8 cellular contexts compared by ENCODE assay signal in the genomic region with DNA sequence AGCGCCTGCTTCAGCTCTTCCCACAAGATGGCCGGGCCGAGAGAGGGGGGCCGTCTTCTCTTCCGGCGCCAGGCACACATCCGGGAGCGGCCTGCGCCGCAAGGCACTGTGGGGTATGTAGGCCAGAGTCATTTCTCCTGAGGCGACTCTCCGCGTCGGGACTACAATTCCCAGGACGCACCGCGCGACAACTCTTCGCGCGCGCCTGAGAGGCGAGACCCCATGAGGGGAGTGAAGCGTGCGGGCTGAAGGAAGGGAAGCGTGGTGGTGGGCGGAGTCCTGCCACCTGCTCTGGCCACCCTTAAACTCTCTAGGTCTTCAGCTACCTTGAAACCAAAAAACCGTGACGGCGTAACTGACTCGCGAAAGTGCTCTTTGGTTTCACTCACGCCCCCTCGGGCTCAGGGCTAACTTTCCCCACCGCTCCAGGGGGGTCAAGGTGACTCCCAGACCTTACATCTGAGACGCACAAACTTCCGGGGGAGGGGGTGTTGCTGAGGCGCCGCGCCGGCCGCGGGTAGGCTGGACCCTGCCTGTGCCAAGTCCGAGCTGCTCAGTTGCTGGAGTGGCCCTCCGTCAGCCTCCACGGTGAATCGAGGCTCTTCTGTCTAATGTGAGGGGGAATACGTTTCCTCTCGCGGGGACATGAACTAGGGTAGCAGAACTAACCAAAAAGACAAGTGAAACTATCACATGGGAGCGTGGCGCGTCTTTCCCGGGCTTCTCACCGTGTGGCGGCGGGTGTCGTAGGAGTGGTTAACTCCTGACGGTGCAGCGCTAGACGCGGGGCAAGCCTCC. TPM values are rescaled to one million over a fixed set of nuclear protein-coding genes. Genes with fewer than 3 reads are reported as not detected.
DNase-seq lines count a peak whose midpoint lies in the region; TF ChIP-seq lines count a peak whose summit lies in the region.

TSS of gene SERBP1 (minus strand) at position 45 of the 798 bp plus-strand sequence. CDS start 102 bp downstream, outside the sequence.

- H4K91ac ChIP-seq in neuronal stem cell (ENCODE audit: low read depth, low read length, poor library complexity): no peak within 1 kb of the TSS

- peak within 1 kb of the TSS; percentile 95 for H3K9ac ChIP-seq in neuronal stem cell (ENCODE audit: low read depth, low read length, poor library complexity)

- H2BK120ac ChIP-seq in neuronal stem cell (ENCODE audit: low read depth, low read length): no peak within 1 kb of the TSS

- H3K36me3 ChIP-seq in neuronal stem cell (replicated peaks in 1 of 2; ENCODE audit: control insufficient read depth in 2 of 2, insufficient read depth in 2 of 2, low read length in 2 of 2): peaks cover 10 to 40% of the 10 kb centered on the region in 2 donors

- H2BK5ac ChIP-seq in neuronal stem cell (ENCODE audit: low read length): peak within 1 kb of the TSS; percentile 97

- peak within 1 kb of the TSS; percentile 86 for H2AK5ac ChIP-seq in neuronal stem cell (ENCODE audit: low read depth, low read length)

- peak; percentile 96 for DNase-seq in GDM1 (lab: John Stamatoyannopoulos, UW)
- peak; percentile 98 for DNase-seq in HEK293T (ENCODE audit: extremely low spot score)
- peak; percentile 96 for DNase-seq in MV-4-11 (lab: John Stamatoyannopoulos, UW)
- DNase-seq in SK-MEL-5 (ENCODE audit: low read depth, low spot score): peak; percentile 97
- peak; percentile 96 for DNase-seq in activated naive CD4-positive, alpha-beta T cell treated with Interleukin-2 at 50 U/mL for 16 hours
- DNase-seq in foreskin melanocyte: peak; percentile 95
- DNase-seq in neuronal stem cell (ENCODE audit: low spot score): peak; percentile 96

- peak within 1 kb of the TSS; percentile 99 for H3K4me3 ChIP-seq in neuronal stem cell (ENCODE audit: low read length in 2 of 2)

- no peak within 1 kb of the TSS for H2BK12ac ChIP-seq in neuronal stem cell (ENCODE audit: low read length)

- H3K14ac ChIP-seq in neuronal stem cell (ENCODE audit: low read length): peak within 1 kb of the TSS; percentile 96

- POLR2A ChIA-PET in HEK293T (lab: Yijun Ruan, JAX): interaction anchor here (0.6 to 3.9 kb wide), 11 partner anchors 11 to 97 kb away, joined by 3 to 36 read pairs (median 5); no protein-coding TSS in a partner anchor

- H3K23ac ChIP-seq in neuronal stem cell (ENCODE audit: low read depth, low read length, poor library complexity): peak within 1 kb of the TSS; percentile 89

- no peaks in the 10 kb centered on the region for H3K79me1 ChIP-seq in neuronal stem cell (ENCODE audit: low read depth, low read length)

- no peak for TF ChIP-seq CTCF in subcutaneous adipose tissue (IDR thresholded peaks at IDR 0.05; ENCODE audit: low read depth)

- H2BK15ac ChIP-seq in neuronal stem cell (ENCODE audit: low read length): peak within 1 kb of the TSS; percentile 55

- H3K9me3 ChIP-seq in neuronal stem cell (replicated peaks in 1 of 2; ENCODE audit: control insufficient read depth in 2 of 2, insufficient read depth in 1 of 2, low read depth in 1 of 2, low read length in 2 of 2): no peaks in the 10 kb centered on the region

- H4K8ac ChIP-seq in neuronal stem cell (ENCODE audit: low read depth, low read length): no peak within 1 kb of the TSS

- peaks cover 0 to 10% (median 0%) of the 10 kb centered on the region in 3 experiments for H3K27me3 ChIP-seq in neuronal stem cell (ENCODE audit: control insufficient read depth in 3 of 3, insufficient read depth in 3 of 3, low read depth in 1 of 3, low read length in 3 of 3)

- peaks cover 0 to 2% of the 10 kb centered on the region in 2 donors for H3K4me1 ChIP-seq in neuronal stem cell (ENCODE audit: control insufficient read depth in 2 of 2, insufficient read depth in 1 of 2, low read depth in 1 of 2, low read length in 2 of 2)

- no CpG with 5 or more reads among the region's 62 CpGs for WGBS in neuronal stem cell (ENCODE audit: extremely low coverage in 2 of 2, insufficient read length in 2 of 2, insufficient replicate concordance in 1 of 2), 2 donors

- peak within 1 kb of the TSS; percentile 94 for H2AFZ ChIP-seq in neuronal stem cell (ENCODE audit: low read length)

- peak within 1 kb of the TSS; percentile 38 for H3K4ac ChIP-seq in neuronal stem cell (ENCODE audit: low read length)

- CTCF ChIA-PET in HEK293T (lab: Yijun Ruan, JAX): interaction anchor here (2.2 kb wide), 1 partner anchor 69 kb away, joined by 8 read pairs; no protein-coding TSS in a partner anchor

- in situ Hi-C loops in SK-MEL-5 (cut with HindIII; ENCODE audit: low pct_unique_long_range_greater_than_20kb, low sequenced_read_pairs): no loop called here

- H3K27ac ChIP-seq in neuronal stem cell (replicated peaks; ENCODE audit: low read length): peak within 1 kb of the TSS; percentile 68

- H3K4me2 ChIP-seq in neuronal stem cell (ENCODE audit: insufficient read depth, low read length, poor library complexity, severe bottlenecking): peak within 1 kb of the TSS; percentile 74

- peak within 1 kb of the TSS; percentile 95 for H3K18ac ChIP-seq in neuronal stem cell (ENCODE audit: low read length)

TF ChIP-seq in HEK293T, 16 proteins besides CTCF, POLR2A, EP300 and RAD21:
- TF ChIP-seq L3MBTL2 (conservative IDR thresholded peaks at IDR 0.05) (peak; percentile 97), NFRKB (IDR thresholded peaks at IDR 0.05) (no peak), SP1 (IDR thresholded peaks at IDR 0.05) (no peak), LEF1 (IDR thresholded peaks at IDR 0.05; ENCODE audit: borderline replicate concordance) (no peak), FOXK2 (IDR thresholded peaks at IDR 0.05) (no peak), CTBP1 (IDR thresholded peaks at IDR 0.05; ENCODE audit: borderline replicate concordance) (peak; percentile 43), FOXA1 (IDR thresholded peaks at IDR 0.05) (no peak), ZNF384 (IDR thresholded peaks at IDR 0.05) (no peak), ARNT (IDR thresholded peaks at IDR 0.05) (no peak; the same call in 1 of the 2 replicates), TARDBP (IDR thresholded peaks at IDR 0.05) (no peak), HDGF (IDR thresholded peaks at IDR 0.05; ENCODE audit: borderline replicate concordance) (peak; percentile 95; the same call in 1 of the 2 replicates), ELF4 (IDR thresholded peaks at IDR 0.05) (peak; percentile 79)

RNA-seq across cellular contexts. Expression of gene SERBP1, which starts in this region (rescaled TPM):
- total RNA-seq in SK-MEL-5 (2014; rRNA removed; shearing (Covaris generic)): 238 and 239 TPM in 2 replicates
- 218 and 224 TPM in 2 replicates for polyA plus RNA-seq in SK-MEL-5 (2015; cell fraction: cytosol; rRNA removed)
- 56.6 and 73.2 TPM in 2 replicates for polyA plus RNA-seq in SK-MEL-5 (2015; cell fraction: nucleus; rRNA removed)
- polyA plus RNA-seq in neuronal stem cell (2013, experiment 1 of 2): 407 TPM
- polyA plus RNA-seq in neuronal stem cell (2013, experiment 2 of 2): 412 TPM
- total RNA-seq in subcutaneous adipose tissue: 100 to 1,000 TPM; 200 to 333 (median 270) TPM

Comparison
In these comparisons a context has a peak if more than half of its experiments do, and no peak if none do; other contexts are left out.
1. Peak in every context shown above with its lines: DNase-seq, H3K4me3 ChIP-seq and H3K27ac ChIP-seq.